Comparison of ENCODE assay signal across 10 cellular contexts in genomic region chr1:212638419-212639151, GRCh38. TPM values are rescaled to one million over a fixed set of nuclear protein-coding genes. Genes with fewer than 3 reads are reported as not detected.
DNase-seq lines count a peak whose midpoint lies in the region; ATAC-seq and TF ChIP-seq lines count a peak whose summit lies in the region.
"Had no signal": no experiment of that assay in that cellular context is flagged by ENCODE, and none has a peak within 500 bp of the region (broad histone marks: within the 10 kb centered on the region; RNA-seq: fewer than 3 reads in every experiment).

No MANE protein-coding gene starts in this region.

- H3K27ac ChIP-seq in AG04450 (ENCODE audit: low read depth, low read length): peak overlapping the region; percentile 42

- peaks cover 10% of the 10 kb centered on the region for H3K27me3 Mint-ChIP-seq in nephron (ENCODE audit: low read depth)

- CTCF ChIA-PET in AG04450 (lab: Charles Lee) (interaction anchor here (0.6 to 2.0 kb wide), 2 partner anchors 29 to 161 kb away, joined by 4 read pairs; no protein-coding TSS in a partner anchor), GM10248 (lab: Yijun Ruan, JAX) (interaction anchor here (0.7 to 4.2 kb wide), 3 partner anchors 8 to 162 kb away, joined by 3 to 32 read pairs (median 24); no protein-coding TSS in a partner anchor)

- peaks cover 11% of the 10 kb centered on the region for H3K27me3 ChIP-seq in AG04450 (ENCODE audit: control insufficient read depth, insufficient read depth, low read length)

- TF ChIP-seq CTCF in AG04450 (IDR thresholded peaks at IDR 0.05; ENCODE audit: low read depth, low read length) (no peak), nephron (IDR thresholded peaks at IDR 0.05; ENCODE audit: unreplicated experiment in 3 of 3) (no peak), GM10248 (IDR thresholded peaks at IDR 0.05; ENCODE audit: control extremely low read depth, extremely low read depth, low read depth, missing control alignments) (no peak)

- H3K9me3 ChIP-seq in AG04450 (ENCODE audit: control insufficient read depth, insufficient read depth, low read length): peaks cover 2% of the 10 kb centered on the region; the same call in 1 of the 2 replicates

- peaks cover 42% of the 10 kb centered on the region for H3K4me1 Mint-ChIP-seq in nephron
- H3K4me1 Mint-ChIP-seq: central memory CD8-positive, alpha-beta T cell; nephron progenitor cell had no signal

- no peak for ATAC-seq in HG03378 (IDR thresholded peaks at IDR 0.05; ENCODE audit: unreplicated experiment)
- ATAC-seq in GM18868 (IDR thresholded peaks at IDR 0.05; ENCODE audit: unreplicated experiment): no peak

- no peak for DNase-seq in AG04450 (ENCODE audit: low read depth, low spot score)
- DNase-seq in M059J (ENCODE audit: low read depth): peak; percentile 72
- peak; percentile 91 for DNase-seq in fibroblast of gingiva (ENCODE audit: low read depth)
- no peak for DNase-seq in putamen (ENCODE audit: low spot score)
- no peak for DNase-seq in GM10248 (ENCODE audit: extremely low spot score)
- DNase-seq: nephron progenitor cell had no signal

- peak overlapping the region in 1 of 3 experiments; percentile 32 for H3K4me3 Mint-ChIP-seq in nephron
- H3K4me3 Mint-ChIP-seq: central memory CD8-positive, alpha-beta T cell; nephron progenitor cell had no signal

- POLR2A ChIA-PET in AG04450 (lab: Yijun Ruan, JAX) (no interaction called here), GM10248 (lab: Yijun Ruan, JAX) (no interaction called here)

- no peaks in the 10 kb centered on the region for H3K36me3 Mint-ChIP-seq in nephron (ENCODE audit: low read depth)

- H3K4me3 ChIP-seq in AG04450 (ENCODE audit: low read depth, low read length): no peak overlapping the region

- peak overlapping the region in 2 of 3 experiments; percentile 44 to 89 for H3K27ac Mint-ChIP-seq in nephron
- H3K27ac Mint-ChIP-seq: nephron progenitor cell had no signal

- H3K9me3 Mint-ChIP-seq in nephron: peaks cover 3% of the 10 kb centered on the region
- H3K9me3 Mint-ChIP-seq: central memory CD8-positive, alpha-beta T cell had no signal

RNA-seq across cellular contexts. Expression of gene ATF3, which starts 30.0 kb away (rescaled TPM):
- 5.5 TPM in 2 replicates for polyA plus RNA-seq in AG04450 (2011; rRNA removed)
- polyA minus RNA-seq in AG04450 (2011; rRNA and poly(A)+ RNA removed): 9.8 and 21.2 TPM in 2 replicates
- total RNA-seq in M059J (2014; rRNA removed; shearing (Covaris generic)): 5.1 and 6.0 TPM in 2 replicates

Comparison
In these comparisons a context has a peak if more than half of its experiments do, and no peak if none do; other contexts are left out.
1. DNase-seq: peak in M059J (single experiment) and fibroblast of gingiva (single experiment); none in AG04450 (single experiment), putamen (single experiment) and GM10248 (single experiment).